In genomic region chr12:101819467-101819866, GRCh38 we compare ENCODE assay signal across 17 cellular contexts. TPM values are rescaled to one million over a fixed set of nuclear protein-coding genes. Genes with fewer than 3 reads are reported as not detected.
DNase-seq lines count a peak whose midpoint lies in the region; ATAC-seq, FAIRE-seq and TF ChIP-seq lines count a peak whose summit lies in the region.
"Had no signal": no experiment of that assay in that cellular context is flagged by ENCODE, and none has a peak within 500 bp of the region (broad histone marks: within the 10 kb centered on the region; RNA-seq: fewer than 3 reads in every experiment).

No MANE protein-coding gene starts in this region.

- no peak overlapping the region for H3K27ac ChIP-seq in GM23338 (ENCODE audit: low read depth)
- no peak overlapping the region for H3K27ac ChIP-seq in lower lobe of right lung
- H3K27ac ChIP-seq: 22Rv1, WERI-Rb-1 had no signal

- H3K4me3 ChIP-seq in GM23338 (no peak overlapping the region), lower lobe of right lung (no peak overlapping the region)

- H3K9me3 Mint-ChIP-seq in GM23338, result peaks cover 12% of the 10 kb centered on the region
- H3K9me3 Mint-ChIP-seq in natural killer cell treated with Interleukin-12 subunit alpha and Interleukin-12 subunit beta and Interleukin-15 and Interleukin-18, amount 100 ng/mL, for 72 hours, result peaks cover 13% of the 10 kb centered on the region
- H3K9me3 Mint-ChIP-seq: HFFc6 had no signal

- ATAC-seq in activated CD4-positive, CD25-positive, alpha-beta regulatory T cell treated with anti-CD3 and anti-CD28 coated beads, Interleukin-2, amount 50 U/mL, for 24 hours, result peak; percentile 87 to 90
- no peak for ATAC-seq in GM23338
- ATAC-seq in HG03469 (IDR thresholded peaks at IDR 0.05; ENCODE audit: unreplicated experiment), result peak; percentile 73
- ATAC-seq in natural killer cell treated with Interleukin-12 subunit alpha and Interleukin-12 subunit beta and Interleukin-15 and Interleukin-18, amount 100 ng/mL, for 72 hours, result peak; percentile 83 to 87
- no peak for ATAC-seq in lower lobe of right lung

- H3K4me1 ChIP-seq in GM23338 (ENCODE audit: insufficient read depth), result peaks cover 28% of the 10 kb centered on the region
- peaks cover 14% of the 10 kb centered on the region for H3K4me1 ChIP-seq in lower lobe of right lung

- H3K27me3 ChIP-seq in GM23338 (ENCODE audit: insufficient read depth) (no peaks in the 10 kb centered on the region), lower lobe of right lung (ENCODE audit: low read depth) (no peaks in the 10 kb centered on the region)

- FAIRE-seq in RCC 7860 (lab: Jason Lieb, UNC), result no peak
- FAIRE-seq: GM12892 had no signal

- H3F3A ChIP-seq in GM23338 (replicated peaks; ENCODE audit: low read depth), result no peaks in the 10 kb centered on the region

- intact Hi-C loops in lower lobe of right lung (cut with DNase I), result no loop called here

- H3K36me3 ChIP-seq in GM23338 (ENCODE audit: insufficient read depth), result peaks cover 10% of the 10 kb centered on the region; the same call in 1 of the 2 replicates
- H3K36me3 ChIP-seq in lower lobe of right lung, result no peaks in the 10 kb centered on the region
- H3K36me3 ChIP-seq: WERI-Rb-1 had no signal

- H3K27me3 Mint-ChIP-seq in GM23338 (ENCODE audit: insufficient read depth, low read depth, poor library complexity), result peaks cover 2% of the 10 kb centered on the region
- no peaks in the 10 kb centered on the region for H3K27me3 Mint-ChIP-seq in natural killer cell treated with Interleukin-12 subunit alpha and Interleukin-12 subunit beta and Interleukin-15 and Interleukin-18, amount 100 ng/mL, for 72 hours

- H3K27ac Mint-ChIP-seq in GM23338, result peak overlapping the region; percentile 75; the same call in 1 of the 2 replicates
- H3K27ac Mint-ChIP-seq in natural killer cell treated with Interleukin-12 subunit alpha and Interleukin-12 subunit beta and Interleukin-15 and Interleukin-18, amount 100 ng/mL, for 72 hours, result peak overlapping the region; percentile 94 to 95
- H3K27ac Mint-ChIP-seq: HFFc6 had no signal

- peaks cover 25% of the 10 kb centered on the region for H3K36me3 Mint-ChIP-seq in GM23338 (ENCODE audit: low read depth)
- H3K36me3 Mint-ChIP-seq in natural killer cell treated with Interleukin-12 subunit alpha and Interleukin-12 subunit beta and Interleukin-15 and Interleukin-18, amount 100 ng/mL, for 72 hours, result peaks cover 32% of the 10 kb centered on the region

- H3K79me2 ChIP-seq in GM23338 (replicated peaks; ENCODE audit: insufficient read depth), result peaks cover 92% of the 10 kb centered on the region

- H3K9me3 ChIP-seq in lower lobe of right lung, result no peaks in the 10 kb centered on the region

- no peaks in the 10 kb centered on the region for H3K9me2 ChIP-seq in GM23338 (ENCODE audit: insufficient read depth)

- H4K20me1 ChIP-seq in GM23338 (replicated peaks; ENCODE audit: insufficient read depth), result no peaks in the 10 kb centered on the region

- H3K4me1 Mint-ChIP-seq in GM23338, result peaks cover 32% of the 10 kb centered on the region
- peaks cover 63 to 81% of the 10 kb centered on the region in 2 donors for H3K4me1 Mint-ChIP-seq in natural killer cell treated with Interleukin-12 subunit alpha and Interleukin-12 subunit beta and Interleukin-15 and Interleukin-18, amount 100 ng/mL, for 72 hours (ENCODE audit: low read depth in 2 of 2)

- no peak for DNase-seq in activated CD4-positive, CD25-positive, alpha-beta regulatory T cell treated with anti-CD3 and anti-CD28 coated beads, Interleukin-2, amount 50 U/mL, for 72 hours
- DNase-seq in GM23338 (ENCODE audit: low spot score) (no peak), lower lobe of right lung (no peak), RCC 7860 (ENCODE audit: low spot score) (no peak), NCI-H345 (lab: John Stamatoyannopoulos, UW) (no peak)
- no peak for DNase-seq in natural killer cell treated with Interleukin-12 subunit alpha and Interleukin-12 subunit beta and Interleukin-15 and Interleukin-18, amount 100 ng/mL, for 72 hours (ENCODE audit: low spot score)
- DNase-seq: HFFc6, KG1, mammary epithelial cell, NCI-H2107, posterior cingulate gyrus, RPMI8226, WERI-Rb-1 had no signal

- H3K4me3 Mint-ChIP-seq in GM23338, result no peak overlapping the region
- H3K4me3 Mint-ChIP-seq in natural killer cell treated with Interleukin-12 subunit alpha and Interleukin-12 subunit beta and Interleukin-15 and Interleukin-18, amount 100 ng/mL, for 72 hours, result peak overlapping the region; percentile 76
- H3K4me3 Mint-ChIP-seq: HFFc6 had no signal

- H2AFZ ChIP-seq in GM23338, result no peak overlapping the region

- H3K4me2 ChIP-seq in GM23338, result no peak overlapping the region

- no peak for TF ChIP-seq CTCF in GM23338 (conservative IDR thresholded peaks at IDR 0.05; ENCODE audit: low read depth in 2 of 2)
- TF ChIP-seq CTCF in lower lobe of right lung (IDR thresholded peaks at IDR 0.05), result no peak

TF ChIP-seq in GM23338, 12 proteins besides CTCF, POLR2A, EP300 and RAD21:
- TF ChIP-seq EZH2phosphoT487 (IDR thresholded peaks at IDR 0.05; ENCODE audit: unreplicated experiment) (no peak), REST (IDR thresholded peaks at IDR 0.05; ENCODE audit: unreplicated experiment) (no peak)
TF ChIP-seq in GM23338: peak in this region for 0.

RNA-seq across cellular contexts. Expression of gene GNPTAB, which starts 11.3 kb away (rescaled TPM):
- total RNA-seq in GM23338 (2014; rRNA removed; shearing (Covaris generic)), result 54.1 and 58.3 TPM in 2 replicates
- polyA plus RNA-seq in GM23338 (2016; fragmentation: Nextera tagmentation; extraction: Ambion mirVana), result 21.6 and 23.6 TPM in 2 replicates
- total RNA-seq in natural killer cell treated with Interleukin-12 subunit alpha and Interleukin-12 subunit beta and Interleukin-15 and Interleukin-18, amount 100 ng/mL, for 72 hours, result 100 to 1,000 TPM; 139 to 186 TPM
- 59.2 TPM for total RNA-seq in lower lobe of right lung

RNA-seq across cellular contexts. Expression of gene DRAM1, which starts 57.9 kb away (rescaled TPM):
- total RNA-seq in GM23338 (2014; rRNA removed; shearing (Covaris generic)), result 5.4 and 5.7 TPM in 2 replicates
- 8.5 and 8.6 TPM in 2 replicates for polyA plus RNA-seq in GM23338 (2016; fragmentation: Nextera tagmentation; extraction: Ambion mirVana)
- 10 to 100 TPM; 24.5 to 63.0 TPM for total RNA-seq in natural killer cell treated with Interleukin-12 subunit alpha and Interleukin-12 subunit beta and Interleukin-15 and Interleukin-18, amount 100 ng/mL, for 72 hours
- total RNA-seq in lower lobe of right lung, result 148 TPM

Comparison
In these comparisons a context has a peak if more than half of its experiments do, and no peak if none do; other contexts are left out.
1. ATAC-seq: peak in activated CD4-positive, CD25-positive, alpha-beta regulatory T cell treated with anti-CD3 and anti-CD28 coated beads, Interleukin-2, amount 50 U/mL, for 24 hours (2 of 2), HG03469 (single experiment) and natural killer cell treated with Interleukin-12 subunit alpha and Interleukin-12 subunit beta and Interleukin-15 and Interleukin-18, amount 100 ng/mL, for 72 hours (2 of 2); none in GM23338 (single experiment) and lower lobe of right lung (0 of 2).